28 cellular contexts compared by ENCODE assay signal in genomic region chr1:21952806-21953514, GRCh38. TPM values are rescaled to one million over a fixed set of nuclear protein-coding genes. Genes with fewer than 3 reads are reported as not detected.
DNase-seq lines count a peak whose midpoint lies in the region; ATAC-seq, FAIRE-seq and TF ChIP-seq lines count a peak whose summit lies in the region.
"Had no signal": no experiment of that assay in that cellular context is flagged by ENCODE, and none has a peak within 500 bp of the region (broad histone marks: within the 10 kb centered on the region; RNA-seq: fewer than 3 reads in every experiment).

No MANE protein-coding gene starts in this region.

- POLR2A ChIA-PET in HepG2 (lab: Yijun Ruan, JAX): no interaction called here
- POLR2A ChIA-PET in naive thymus-derived CD8-positive, alpha-beta T cell (lab: Charles Lee): no interaction called here

- H3K36me3 ChIP-seq in HepG2 (replicated peaks in 1 of 2; ENCODE audit: control insufficient read depth in 1 of 2, insufficient read depth in 2 of 2, low read length in 2 of 2) (no peaks in the 10 kb centered on the region), right lobe of liver (no peaks in the 10 kb centered on the region), smooth muscle cell (ENCODE audit: low read depth) (no peaks in the 10 kb centered on the region)
- H3K36me3 ChIP-seq: BE2C, upper lobe of right lung had no signal

- no peaks in the 10 kb centered on the region for H3K9me3 ChIP-seq in HepG2 (ENCODE audit: low read length)
- no peaks in the 10 kb centered on the region for H3K9me3 ChIP-seq in right lobe of liver
- H3K9me3 ChIP-seq in smooth muscle cell (replicated peaks; ENCODE audit: low read depth): no peaks in the 10 kb centered on the region
- H3K9me3 ChIP-seq: BE2C, upper lobe of right lung had no signal

- intact Hi-C loops in HepG2 (cut with micrococcal nuclease; ENCODE audit: unreplicated experiment): no loop called here
- intact Hi-C loops in right lobe of liver (cut with DNase I): no loop called here

- no peaks in the 10 kb centered on the region for H3K79me2 ChIP-seq in HepG2 (ENCODE audit: insufficient read depth, low read length)
- H3K79me2 ChIP-seq in smooth muscle cell (ENCODE audit: low read depth): no peaks in the 10 kb centered on the region

- 32% methylated on average over 6 of the region's 6 CpGs for WGBS in HepG2 (ENCODE audit: low lambda C conversion rate)
- 92% methylated on average over 4 of the region's 6 CpGs for WGBS in right lobe of liver (ENCODE audit: insufficient coverage, low coverage, low lambda C conversion rate, missing lambda C conversion rate)
- 88% methylated on average over 6 of the region's 6 CpGs for WGBS in smooth muscle cell (ENCODE audit: low lambda C conversion rate)

- FAIRE-seq in HepG2 (lab: Jason Lieb, UNC): no peak
- FAIRE-seq: GM12891 had no signal

- no peak overlapping the region for H3K4me3 Mint-ChIP-seq in chondrocyte (ENCODE audit: unreplicated experiment)
- no peak overlapping the region for H3K4me3 Mint-ChIP-seq in naive thymus-derived CD8-positive, alpha-beta T cell
- H3K4me3 Mint-ChIP-seq: activated CD4-positive, alpha-beta memory T cell treated with anti-CD3 and anti-CD28 coated beads for 36 hours had no signal

- no peaks in the 10 kb centered on the region for H3K27me3 Mint-ChIP-seq in chondrocyte (ENCODE audit: low read depth)
- H3K27me3 Mint-ChIP-seq in naive thymus-derived CD8-positive, alpha-beta T cell: peaks cover 0 to 1% (median 0%) of the 10 kb centered on the region in 5 donors
- H3K27me3 Mint-ChIP-seq: activated CD4-positive, alpha-beta memory T cell treated with anti-CD3 and anti-CD28 coated beads for 36 hours had no signal

- ATAC-seq in HepG2 (peak; percentile 24; the same call in 1 of the 3 replicates), right lobe of liver (no peak)
- ATAC-seq in naive thymus-derived CD8-positive, alpha-beta T cell: no peak
- ATAC-seq: activated CD4-positive, CD25-positive, alpha-beta regulatory T cell treated with anti-CD3 and anti-CD28 coated beads, Interleukin-2, amount 50 U/mL, for 24 hours; left lobe of liver; upper lobe of right lung had no signal

- H3K27ac Mint-ChIP-seq in chondrocyte (ENCODE audit: unreplicated experiment): no peak overlapping the region
- H3K27ac Mint-ChIP-seq in naive thymus-derived CD8-positive, alpha-beta T cell: peak overlapping the region in 7 of 10 donors; percentile 31 to 82 (median 63)
- H3K27ac Mint-ChIP-seq: activated CD4-positive, alpha-beta memory T cell treated with anti-CD3 and anti-CD28 coated beads for 36 hours had no signal

- H3K27me3 ChIP-seq in HepG2 (ENCODE audit: control insufficient read depth in 1 of 2, insufficient read depth in 2 of 2, low read length in 2 of 2): peaks cover 5 to 51% of the 10 kb centered on the region in 2 experiments; a peak in 4 of 5 replicates
- H3K27me3 ChIP-seq in right lobe of liver: no peaks in the 10 kb centered on the region
- H3K27me3 ChIP-seq in smooth muscle cell (ENCODE audit: low read depth): no peaks in the 10 kb centered on the region
- H3K27me3 ChIP-seq: BE2C, upper lobe of right lung had no signal

- BruUV-seq in HepG2 (replicated peaks; lab: Mats Ljungman, UMichigan): no TSS peak

- TF ChIP-seq CTCF in HepG2 (CRISPR knock-in tag; IDR thresholded peaks at IDR 0.05): no peak
- TF ChIP-seq CTCF in right lobe of liver (IDR thresholded peaks at IDR 0.05): no peak
- peak; percentile 9 for TF ChIP-seq CTCF in chondrocyte (IDR thresholded peaks at IDR 0.05)
- TF ChIP-seq CTCF in smooth muscle cell (IDR thresholded peaks at IDR 0.05; ENCODE audit: borderline replicate concordance, insufficient read depth, poor library complexity, severe bottlenecking): no peak

- H3K4me1 ChIP-seq in HepG2 (ENCODE audit: insufficient read depth, low read length) (peaks cover 34% of the 10 kb centered on the region), right lobe of liver (peaks cover 0 to 10% (median 0%) of the 10 kb centered on the region in 4 donors), smooth muscle cell (ENCODE audit: low read depth) (peaks cover 10% of the 10 kb centered on the region)

- H3K4me2 ChIP-seq in HepG2 (ENCODE audit: low read depth, low read length) (no peak overlapping the region), smooth muscle cell (no peak overlapping the region)

- H3K27ac ChIP-seq in HepG2 (ENCODE audit: extremely low read length, insufficient read depth, low read length) (no peak overlapping the region), right lobe of liver (no peak overlapping the region), smooth muscle cell (ENCODE audit: low read depth) (no peak overlapping the region)
- H3K27ac ChIP-seq: upper lobe of right lung had no signal

- DNase-seq in HepG2 (ENCODE audit: low spot score): no peak
- no peak for DNase-seq in right lobe of liver
- DNase-seq in chondrocyte (ENCODE audit: low spot score): no peak
- no peak for DNase-seq in naive thymus-derived CD8-positive, alpha-beta T cell
- DNase-seq in NCI-H345 (lab: John Stamatoyannopoulos, UW): no peak
- no peak for DNase-seq in NCI-H146 (lab: John Stamatoyannopoulos, UW)
- DNase-seq in smooth muscle cell (lab: John Stamatoyannopoulos, UW; ENCODE audit: unreplicated experiment): no peak
- DNase-seq in GM19240 (ENCODE audit: insufficient read length, low spot score): no peak
- DNase-seq: activated CD4-positive, alpha-beta memory T cell treated with anti-CD3 and anti-CD28 coated beads for 36 hours; BE2C; DND-41; effector CD4-positive, alpha-beta T cell; erythroblast; foreskin fibroblast; NCI-H1105; NCI-H2029; NCI-H2227 treated with DMSO at 0.1 percent for 48 hours; NCI-H748 treated with DMSO at 0.1 percent for 48 hours; SHP77; stimulated activated CD8-positive, alpha-beta memory T cell treated with anti-CD3 and anti-CD28 coated beads, Interleukin-4, amount 100 ng/mL, for 48 hours; SW 1271; upper lobe of right lung had no signal

- no peaks in the 10 kb centered on the region for H3K9me3 Mint-ChIP-seq in chondrocyte (ENCODE audit: low read depth)
- no peaks in the 10 kb centered on the region for H3K9me3 Mint-ChIP-seq in naive thymus-derived CD8-positive, alpha-beta T cell
- H3K9me3 Mint-ChIP-seq: activated CD4-positive, alpha-beta memory T cell treated with anti-CD3 and anti-CD28 coated beads for 36 hours had no signal

- CTCF ChIA-PET in HepG2 (lab: Yijun Ruan, JAX; ENCODE audit: low intra/inter-chr PET ratio, low total read pairs): no interaction called here

- no peaks in the 10 kb centered on the region for H3K36me3 Mint-ChIP-seq in chondrocyte (ENCODE audit: low read depth)
- H3K36me3 Mint-ChIP-seq in naive thymus-derived CD8-positive, alpha-beta T cell: no peaks in the 10 kb centered on the region
- H3K36me3 Mint-ChIP-seq: activated CD4-positive, alpha-beta memory T cell treated with anti-CD3 and anti-CD28 coated beads for 36 hours had no signal

- TF ChIP-seq POLR2A in HepG2 (IDR thresholded peaks at IDR 0.05; ENCODE audit: insufficient read depth in 1 of 2, low read depth in 2 of 2, low read length in 2 of 2) (no peak), right lobe of liver (IDR thresholded peaks at IDR 0.05) (no peak)

- peaks cover 21% of the 10 kb centered on the region for H3K4me1 Mint-ChIP-seq in chondrocyte (ENCODE audit: low read depth)
- peaks cover 9 to 38% (median 28%) of the 10 kb centered on the region in 4 donors for H3K4me1 Mint-ChIP-seq in naive thymus-derived CD8-positive, alpha-beta T cell

- TF ChIP-seq RAD21 in HepG2 (CRISPR knock-in tag; IDR thresholded peaks at IDR 0.05): no peak

- no peak for TF ChIP-seq EP300 in HepG2 (IDR thresholded peaks at IDR 0.05; ENCODE audit: low read depth in 2 of 2, low read length in 2 of 2)
- no peak for TF ChIP-seq EP300 in HepG2 (CRISPR knock-in tag; IDR thresholded peaks at IDR 0.05; ENCODE audit: borderline replicate concordance)

- in situ Hi-C loops in HepG2 (cut with HindIII; ENCODE audit: extremely low pct_ligation_motif_present, low pct_unique_long_range_greater_than_20kb): no loop called here

- H2AFZ ChIP-seq in HepG2 (ENCODE audit: low read length) (no peak overlapping the region), smooth muscle cell (ENCODE audit: low read depth) (no peak overlapping the region)

- H4K20me1 ChIP-seq in HepG2 (ENCODE audit: insufficient read depth, low read length): no peaks in the 10 kb centered on the region
- H4K20me1 ChIP-seq in smooth muscle cell (ENCODE audit: low read depth): no peaks in the 10 kb centered on the region

- H3F3A ChIP-seq in smooth muscle cell (ENCODE audit: low read depth): no peaks in the 10 kb centered on the region

- no peak overlapping the region for H3K4me3 ChIP-seq in HepG2 (replicated peaks in 1 of 3; ENCODE audit: insufficient read depth in 1 of 3, low read depth in 2 of 3, low read length in 3 of 3)
- no peak overlapping the region for H3K4me3 ChIP-seq in right lobe of liver
- H3K4me3 ChIP-seq in smooth muscle cell: no peak overlapping the region
- H3K4me3 ChIP-seq: upper lobe of right lung had no signal

- H3K9ac ChIP-seq in HepG2 (ENCODE audit: insufficient read depth, low read depth, low read length): no peak overlapping the region
- H3K9ac ChIP-seq in smooth muscle cell (ENCODE audit: low read depth): no peak overlapping the region

RNA-seq across cellular contexts. Expression of gene HSPG2, which starts 15.8 kb away (rescaled TPM):
- total RNA-seq in HepG2 (2016; rRNA removed; fragmentation: Illumina TruSeq; extraction: Trizol): 5.6 and 9.1 TPM in 2 replicates
- total RNA-seq in HepG2 (2016; cell fraction: cytosol; rRNA removed; fragmentation: Illumina TruSeq; extraction: Trizol; ENCODE audit: low read depth): 4.1 and 4.6 TPM in 2 replicates
- total RNA-seq in HepG2 (2016; cell fraction: insoluble cytoplasmic fraction; rRNA removed; fragmentation: Illumina TruSeq; extraction: Trizol): 4.7 and 8.9 TPM in 2 replicates
- total RNA-seq in HepG2 (2016; cell fraction: membrane; rRNA removed; fragmentation: Illumina TruSeq; extraction: Trizol): 5.4 and 5.7 TPM in 2 replicates
- 28.3 and 31.6 TPM in 2 replicates for total RNA-seq in HepG2 (2016; cell fraction: nucleus; rRNA removed; fragmentation: Illumina TruSeq; extraction: Trizol)
- 10.3 and 13.1 TPM in 2 replicates for polyA plus RNA-seq in HepG2 (2011; rRNA removed)
- 3.8 and 6.6 TPM in 2 replicates for polyA plus RNA-seq in HepG2 (2011; cell fraction: cytosol; rRNA removed)
- polyA plus RNA-seq in HepG2 (2011; cell fraction: nucleus; rRNA removed): 128 and 235 TPM in 2 replicates
- 17.9 and 25.0 TPM in 2 replicates for polyA plus RNA-seq in HepG2 (2012)
- polyA plus RNA-seq in HepG2 (2016; cell fraction: cytosol; fragmentation: Illumina TruSeq; extraction: Trizol; ENCODE audit: low read depth): 1.9 TPM in 2 replicates
- 7.0 and 9.8 TPM in 2 replicates for polyA plus RNA-seq in HepG2 (2016; cell fraction: insoluble cytoplasmic fraction; fragmentation: Illumina TruSeq; extraction: Trizol; ENCODE audit: low read depth)
- polyA plus RNA-seq in HepG2 (2016; cell fraction: membrane; fragmentation: Illumina TruSeq; extraction: Trizol; ENCODE audit: low read depth): 2.8 TPM in 2 replicates
- polyA plus RNA-seq in HepG2 (2016; cell fraction: nucleus; fragmentation: Illumina TruSeq; extraction: Trizol; ENCODE audit: insufficient read depth, low read depth): 78.2 and 78.5 TPM in 2 replicates
- 24.8 and 26.5 TPM in 2 replicates for polyA minus RNA-seq in HepG2 (2011; rRNA and poly(A)+ RNA removed; ENCODE audit: low replicate concordance)
- polyA minus RNA-seq in HepG2 (2011; cell fraction: cytosol; rRNA and poly(A)+ RNA removed): 17.5 and 18.6 TPM in 2 replicates
- polyA minus RNA-seq in HepG2 (2011; cell fraction: nucleus; rRNA and poly(A)+ RNA removed): 39.8 and 42.6 TPM in 2 replicates
- 10 to 100 TPM; 31.3 to 90.9 (median 43.7) TPM for total RNA-seq in right lobe of liver
- total RNA-seq in chondrocyte: 348 to 488 TPM (median 481 TPM) in 3 replicates
- total RNA-seq in naive thymus-derived CD8-positive, alpha-beta T cell: 1 to 10 TPM; 6.4 to 7.2 TPM
- under 1 TPM in 2 of 3 donors, not detected in 1; 0.46 to 0.76 TPM for polyA plus RNA-seq in naive thymus-derived CD8-positive, alpha-beta T cell
- 26.4 and 40.7 TPM in 2 replicates for total RNA-seq in smooth muscle cell
- polyA plus RNA-seq in smooth muscle cell: 46.7 and 55.4 TPM in 2 replicates

RNA-seq across cellular contexts. Expression of gene CELA3B, which starts 23.9 kb away (rescaled TPM):
- total RNA-seq in HepG2 (2016; rRNA removed; fragmentation: Illumina TruSeq; extraction: Trizol) (not detected in 2 replicates), right lobe of liver (not detected), chondrocyte (not detected in 3 replicates), smooth muscle cell (not detected in 2 replicates)
- total RNA-seq in HepG2 (2016; cell fraction: cytosol; rRNA removed; fragmentation: Illumina TruSeq; extraction: Trizol; ENCODE audit: low read depth): not detected in 2 replicates
- not detected in 2 replicates for total RNA-seq in HepG2 (2016; cell fraction: insoluble cytoplasmic fraction; rRNA removed; fragmentation: Illumina TruSeq; extraction: Trizol)
- not detected in 2 replicates for total RNA-seq in HepG2 (2016; cell fraction: membrane; rRNA removed; fragmentation: Illumina TruSeq; extraction: Trizol)
- total RNA-seq in HepG2 (2016; cell fraction: nucleus; rRNA removed; fragmentation: Illumina TruSeq; extraction: Trizol): not detected in 2 replicates
- polyA plus RNA-seq in HepG2 (2011; rRNA removed) (0.34 TPM in 1 of 2 replicates, not detected in the other), smooth muscle cell (not detected in 2 replicates)
- polyA plus RNA-seq in HepG2 (2011; cell fraction: cytosol; rRNA removed): 0.06 TPM in 1 of 2 replicates, not detected in the other
- 0.21 TPM in 1 of 2 replicates, not detected in the other for polyA plus RNA-seq in HepG2 (2011; cell fraction: nucleus; rRNA removed)
- polyA plus RNA-seq in HepG2 (2012): 0.24 TPM in 1 of 2 replicates, not detected in the other
- not detected in 2 replicates for polyA plus RNA-seq in HepG2 (2016; cell fraction: cytosol; fragmentation: Illumina TruSeq; extraction: Trizol; ENCODE audit: low read depth)
- polyA plus RNA-seq in HepG2 (2016; cell fraction: insoluble cytoplasmic fraction; fragmentation: Illumina TruSeq; extraction: Trizol; ENCODE audit: low read depth): not detected in 2 replicates
- not detected in 2 replicates for polyA plus RNA-seq in HepG2 (2016; cell fraction: membrane; fragmentation: Illumina TruSeq; extraction: Trizol; ENCODE audit: low read depth)
- not detected in 2 replicates for polyA plus RNA-seq in HepG2 (2016; cell fraction: nucleus; fragmentation: Illumina TruSeq; extraction: Trizol; ENCODE audit: insufficient read depth, low read depth)
- polyA minus RNA-seq in HepG2 (2011; rRNA and poly(A)+ RNA removed; ENCODE audit: low replicate concordance): 0.20 TPM in 1 of 2 replicates, not detected in the other
- not detected in 2 replicates for polyA minus RNA-seq in HepG2 (2011; cell fraction: cytosol; rRNA and poly(A)+ RNA removed)
- polyA minus RNA-seq in HepG2 (2011; cell fraction: nucleus; rRNA and poly(A)+ RNA removed): 0.52 and 1.2 TPM in 2 replicates
- not detected for total RNA-seq in naive thymus-derived CD8-positive, alpha-beta T cell
- polyA plus RNA-seq in naive thymus-derived CD8-positive, alpha-beta T cell: not detected
- total RNA-seq: A673; activated CD4-positive, alpha-beta memory T cell treated with anti-CD3 and anti-CD28 coated beads for 36 hours; subcutaneous adipose tissue; upper lobe of right lung had no signal
- polyA plus RNA-seq: neural cell had no signal

RNA-seq across cellular contexts. Expression of gene CELA3A, which starts 48.5 kb away (rescaled TPM):
- total RNA-seq in HepG2 (2016; rRNA removed; fragmentation: Illumina TruSeq; extraction: Trizol): not detected in 2 replicates
- total RNA-seq in HepG2 (2016; cell fraction: cytosol; rRNA removed; fragmentation: Illumina TruSeq; extraction: Trizol; ENCODE audit: low read depth): not detected in 2 replicates
- not detected in 2 replicates for total RNA-seq in HepG2 (2016; cell fraction: insoluble cytoplasmic fraction; rRNA removed; fragmentation: Illumina TruSeq; extraction: Trizol)
- not detected in 2 replicates for total RNA-seq in HepG2 (2016; cell fraction: membrane; rRNA removed; fragmentation: Illumina TruSeq; extraction: Trizol)
- total RNA-seq in HepG2 (2016; cell fraction: nucleus; rRNA removed; fragmentation: Illumina TruSeq; extraction: Trizol): not detected in 2 replicates
- 0.09 and 0.73 TPM in 2 replicates for polyA plus RNA-seq in HepG2 (2011; rRNA removed)
- 0.19 and 0.23 TPM in 2 replicates for polyA plus RNA-seq in HepG2 (2011; cell fraction: cytosol; rRNA removed)
- 0.27 and 0.33 TPM in 2 replicates for polyA plus RNA-seq in HepG2 (2011; cell fraction: nucleus; rRNA removed)
- polyA plus RNA-seq in HepG2 (2012): not detected in 2 replicates
- polyA plus RNA-seq in HepG2 (2016; cell fraction: cytosol; fragmentation: Illumina TruSeq; extraction: Trizol; ENCODE audit: low read depth): not detected in 2 replicates
- polyA plus RNA-seq in HepG2 (2016; cell fraction: insoluble cytoplasmic fraction; fragmentation: Illumina TruSeq; extraction: Trizol; ENCODE audit: low read depth): not detected in 2 replicates
- polyA plus RNA-seq in HepG2 (2016; cell fraction: membrane; fragmentation: Illumina TruSeq; extraction: Trizol; ENCODE audit: low read depth): not detected in 2 replicates
- polyA plus RNA-seq in HepG2 (2016; cell fraction: nucleus; fragmentation: Illumina TruSeq; extraction: Trizol; ENCODE audit: insufficient read depth, low read depth): not detected in 2 replicates
- not detected in 2 replicates for polyA minus RNA-seq in HepG2 (2011; rRNA and poly(A)+ RNA removed; ENCODE audit: low replicate concordance)
- not detected in 2 replicates for polyA minus RNA-seq in HepG2 (2011; cell fraction: cytosol; rRNA and poly(A)+ RNA removed)
- polyA minus RNA-seq in HepG2 (2011; cell fraction: nucleus; rRNA and poly(A)+ RNA removed): not detected in 2 replicates
- total RNA-seq in right lobe of liver: under 1 TPM in 1 of 6 experiments, not detected in 5; 0.22 TPM
- total RNA-seq in chondrocyte: not detected in 3 replicates
- not detected for total RNA-seq in naive thymus-derived CD8-positive, alpha-beta T cell
- not detected for polyA plus RNA-seq in naive thymus-derived CD8-positive, alpha-beta T cell
- not detected in 2 replicates for total RNA-seq in smooth muscle cell
- not detected in 2 replicates for polyA plus RNA-seq in smooth muscle cell
- total RNA-seq: A673; activated CD4-positive, alpha-beta memory T cell treated with anti-CD3 and anti-CD28 coated beads for 36 hours; subcutaneous adipose tissue; upper lobe of right lung had no signal
- polyA plus RNA-seq: neural cell had no signal
